11 cellular contexts compared by ENCODE assay signal in the genomic region with DNA sequence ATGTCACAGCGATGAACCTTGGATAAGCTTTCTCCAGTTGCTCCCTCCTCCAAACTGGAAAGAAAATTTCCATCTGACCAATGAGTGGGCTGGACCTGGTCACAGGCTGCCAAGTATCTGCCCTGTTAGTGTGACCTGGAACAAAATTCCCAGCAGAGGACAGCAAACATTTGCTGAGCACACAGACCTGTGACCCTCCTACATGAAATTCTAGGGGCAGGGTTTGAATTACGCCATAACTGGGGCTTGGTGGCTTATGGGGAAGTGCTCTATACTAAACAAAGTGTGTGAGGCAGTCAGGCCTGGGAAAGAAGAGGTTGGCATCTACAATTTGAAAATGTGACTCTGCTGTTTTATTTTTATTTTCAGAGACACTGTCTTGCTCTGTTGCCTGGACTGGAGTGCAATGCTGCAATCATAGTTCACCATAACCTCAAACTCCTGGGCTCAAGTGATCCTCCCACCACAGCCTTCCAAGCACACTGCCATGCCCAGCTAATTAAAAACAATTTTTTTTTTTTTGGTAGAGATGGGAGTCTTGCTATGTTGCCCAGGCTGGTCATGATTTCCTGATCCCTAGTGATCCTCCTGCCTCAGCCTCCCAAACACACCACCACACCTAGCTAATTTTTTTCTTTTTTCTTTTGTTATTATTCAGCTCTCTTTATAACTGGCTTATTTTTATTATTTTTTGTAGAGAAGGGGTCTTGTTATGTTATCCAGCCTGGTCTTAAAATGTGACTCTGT. TPM values are rescaled to one million over a fixed set of nuclear protein-coding genes. Genes with fewer than 3 reads are reported as not detected.
DNase-seq lines count a peak whose midpoint lies in the region; ATAC-seq and TF ChIP-seq lines count a peak whose summit lies in the region.
"Had no signal": no experiment of that assay in that cellular context is flagged by ENCODE, and none has a peak within 500 bp of the region (broad histone marks: within the 10 kb centered on the region; RNA-seq: fewer than 3 reads in every experiment).

No MANE protein-coding gene starts in this region.

- POLR2A ChIA-PET in T-cell (lab: Charles Lee): interaction anchor here in 1 of 2 donors (0.7 kb wide), 1 partner anchor 75 kb away, joined by 3 read pairs; no protein-coding TSS in a partner anchor

- 21% methylated on average over 2 of the region's 2 CpGs for WGBS in right lobe of liver (ENCODE audit: insufficient coverage, low coverage, low lambda C conversion rate, missing lambda C conversion rate)
- WGBS in tibial nerve, 2 donors: 34 to 42% methylated on average over 2 of the region's 2 CpGs

- H3K27ac ChIP-seq in right lobe of liver (peak overlapping the region; percentile 80 to 92 (median 86)), tibial nerve (peak overlapping the region in 2 of 4 donors; percentile 39 to 51), WERI-Rb-1 (no peak overlapping the region)
- H3K27ac ChIP-seq: SJSA1 had no signal

- peak overlapping the region; percentile 68 for H3K27ac Mint-ChIP-seq in activated T-cell treated with anti-CD3 and anti-CD28 coated beads, Interleukin-2, amount 50 U/mL, for 24 hours
- peak overlapping the region; percentile 69 to 92 for H3K27ac Mint-ChIP-seq in T-cell

- intact Hi-C loops in right lobe of liver (cut with DNase I): no loop called here

- H3K36me3 Mint-ChIP-seq in activated T-cell treated with anti-CD3 and anti-CD28 coated beads, Interleukin-2, amount 50 U/mL, for 24 hours (ENCODE audit: low read depth): peaks cover 38% of the 10 kb centered on the region
- H3K36me3 Mint-ChIP-seq in T-cell: peaks cover 18% of the 10 kb centered on the region

- H3K4me1 ChIP-seq in right lobe of liver: peaks cover 0 to 92% (median 40%) of the 10 kb centered on the region in 4 donors
- peaks cover 0 to 35% (median 13%) of the 10 kb centered on the region in 4 donors for H3K4me1 ChIP-seq in tibial nerve
- H3K4me1 ChIP-seq: SJSA1 had no signal

- H3K9me3 ChIP-seq in right lobe of liver (no peaks in the 10 kb centered on the region), tibial nerve (no peaks in the 10 kb centered on the region), WERI-Rb-1 (ENCODE audit: severe bottlenecking) (no peaks in the 10 kb centered on the region)
- H3K9me3 ChIP-seq: MG63, SJSA1 had no signal

- peak; percentile 46 to 71 for TF ChIP-seq EP300 in tibial nerve (IDR thresholded peaks at IDR 0.05)

- TF ChIP-seq POLR2A in right lobe of liver (IDR thresholded peaks at IDR 0.05) (peak; percentile 59), tibial nerve (IDR thresholded peaks at IDR 0.05) (no peak)

- DNase-seq in activated T-cell treated with anti-CD3 and anti-CD28 coated beads, Interleukin-2, amount 50 U/mL, for 24 hours: no peak
- DNase-seq in activated T-cell treated with anti-CD3 and anti-CD28 coated beads, Interleukin-2, amount 50 U/mL, for 48 hours: no peak
- DNase-seq in T-cell: no peak
- peak; percentile 67 to 93 (median 82) for DNase-seq in right lobe of liver
- DNase-seq in tibial nerve (ENCODE audit: low spot score in 2 of 2): peak in 1 of 2 donors; percentile 39
- no peak for DNase-seq in WERI-Rb-1
- DNase-seq in epidermal melanocyte (ENCODE audit: insufficient read length, low spot score): no peak
- DNase-seq in activated CD8-positive, alpha-beta memory T cell treated with anti-CD3 and anti-CD28 coated beads, Interleukin-2, amount 50 U/mL, for 4 hours: no peak
- DNase-seq: MG63, occipital lobe had no signal

- ATAC-seq in T-cell (replicated peaks in 1 of 4) (no peak), right lobe of liver (peak; percentile 64 to 85 (median 75))

- H3K9me3 Mint-ChIP-seq in activated T-cell treated with anti-CD3 and anti-CD28 coated beads, Interleukin-2, amount 50 U/mL, for 24 hours: no peaks in the 10 kb centered on the region
- no peaks in the 10 kb centered on the region for H3K9me3 Mint-ChIP-seq in T-cell

- H3K27me3 ChIP-seq in right lobe of liver: no peaks in the 10 kb centered on the region
- H3K27me3 ChIP-seq in tibial nerve: no peaks in the 10 kb centered on the region
- no peaks in the 10 kb centered on the region for H3K27me3 ChIP-seq in WERI-Rb-1 (ENCODE audit: insufficient read depth, low read depth, severe bottlenecking)
- H3K27me3 ChIP-seq: MG63, SJSA1 had no signal

- H3K36me3 ChIP-seq in right lobe of liver (no peaks in the 10 kb centered on the region), tibial nerve (peaks cover 0 to 10% (median 0%) of the 10 kb centered on the region in 3 donors), WERI-Rb-1 (no peaks in the 10 kb centered on the region)
- H3K36me3 ChIP-seq: MG63, SJSA1 had no signal

- H3K4me3 Mint-ChIP-seq in activated T-cell treated with anti-CD3 and anti-CD28 coated beads, Interleukin-2, amount 50 U/mL, for 24 hours: no peak overlapping the region
- H3K4me3 Mint-ChIP-seq in T-cell: peak overlapping the region in 1 of 3 donors; percentile 66

- no peaks in the 10 kb centered on the region for H3K27me3 Mint-ChIP-seq in activated T-cell treated with anti-CD3 and anti-CD28 coated beads, Interleukin-2, amount 50 U/mL, for 24 hours
- H3K27me3 Mint-ChIP-seq in T-cell: no peaks in the 10 kb centered on the region

- TF ChIP-seq CTCF in right lobe of liver (IDR thresholded peaks at IDR 0.05) (peak in 1 of 4 donors; percentile 9), tibial nerve (IDR thresholded peaks at IDR 0.05) (no peak), WERI-Rb-1 (IDR thresholded peaks at IDR 0.05; ENCODE audit: low read depth, low read length) (no peak)

- H3K4me3 ChIP-seq in right lobe of liver: no peak overlapping the region
- no peak overlapping the region for H3K4me3 ChIP-seq in tibial nerve
- no peak overlapping the region for H3K4me3 ChIP-seq in WERI-Rb-1 (ENCODE audit: low read depth, low read length)
- H3K4me3 ChIP-seq: MG63, SJSA1 had no signal

- CTCF ChIA-PET in T-cell (lab: Charles Lee): interaction anchor here in 1 of 2 donors (0.5 to 3.2 kb wide), 4 partner anchors 13 to 249 kb away, joined by 3 to 35 read pairs (median 4); partner anchors contain the start of gene XBP1

- H3K4me1 Mint-ChIP-seq in activated T-cell treated with anti-CD3 and anti-CD28 coated beads, Interleukin-2, amount 50 U/mL, for 24 hours (ENCODE audit: low read depth): peaks cover 83% of the 10 kb centered on the region
- peaks cover 86 to 90% (median 88%) of the 10 kb centered on the region in 3 donors for H3K4me1 Mint-ChIP-seq in T-cell

RNA-seq across cellular contexts. Expression of gene XBP1, which starts 13.6 kb away (rescaled TPM):
- total RNA-seq in T-cell (100 to 1,000 TPM; 132 to 205 (median 140) TPM), right lobe of liver (100 to 1,000 TPM; 298 to 624 (median 414) TPM), tibial nerve (100 to 1,000 TPM in 3 of 4 donors, 10 to 100 TPM in 1; 65.6 to 113 (median 111) TPM)

RNA-seq across cellular contexts. Expression of gene CCDC117, which starts 41.5 kb away (rescaled TPM):
- total RNA-seq in T-cell (10 to 100 TPM; 14.4 to 22.7 (median 17.4) TPM), right lobe of liver (10 to 100 TPM; 15.3 to 24.4 (median 18.0) TPM), tibial nerve (10 to 100 TPM; 16.7 to 22.4 (median 20.6) TPM)

Comparison
In these comparisons a context has a peak if more than half of its experiments do, and no peak if none do; other contexts are left out.
1. DNase-seq: peak in right lobe of liver (3 of 3); none in activated T-cell treated with anti-CD3 and anti-CD28 coated beads, Interleukin-2, amount 50 U/mL, for 24 hours (single experiment), activated T-cell treated with anti-CD3 and anti-CD28 coated beads, Interleukin-2, amount 50 U/mL, for 48 hours (0 of 2), T-cell (0 of 34), WERI-Rb-1 (single experiment), epidermal melanocyte (single experiment) and activated CD8-positive, alpha-beta memory T cell treated with anti-CD3 and anti-CD28 coated beads, Interleukin-2, amount 50 U/mL, for 4 hours (single experiment).
2. ATAC-seq: peak in right lobe of liver (4 of 4); none in T-cell (0 of 4).